In the genomic region with DNA sequence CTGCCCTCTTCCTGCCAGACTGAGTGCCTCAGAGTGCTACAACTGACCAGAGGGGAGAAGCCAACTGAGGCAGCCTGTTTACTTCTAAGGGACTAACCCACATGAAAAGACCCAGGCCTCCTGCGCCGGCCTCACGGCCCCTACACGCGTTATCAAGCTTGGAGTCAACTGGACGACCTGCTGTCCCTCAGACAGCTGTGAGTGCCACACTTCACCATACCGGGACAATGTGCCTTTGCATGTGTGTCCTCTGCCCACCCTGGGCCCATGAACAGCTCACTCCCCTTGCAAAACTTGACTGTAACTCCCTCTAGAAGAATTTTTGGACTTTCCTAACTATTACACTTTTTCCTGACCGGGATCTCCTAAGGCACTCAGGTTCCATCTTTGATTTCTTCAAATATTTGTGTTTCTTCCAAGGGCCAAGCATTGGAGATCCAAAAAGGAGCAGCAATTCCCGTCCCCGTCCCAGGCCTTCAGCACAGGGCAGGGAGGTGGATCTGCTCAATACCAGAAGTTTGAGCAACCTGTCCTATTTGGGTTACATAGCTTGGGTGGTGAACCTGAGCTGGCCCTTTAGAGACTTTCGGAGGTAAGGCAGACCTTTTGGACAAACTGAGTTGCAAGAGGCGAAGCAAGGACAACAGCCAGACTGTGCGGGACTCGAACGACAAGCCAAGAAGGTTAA, we compare ENCODE assay signal across 8 cellular contexts. TPM values are rescaled to one million over a fixed set of nuclear protein-coding genes. Genes with fewer than 3 reads are reported as not detected.
A peak's percentile ranks its signal among the peaks of the same experiment; 100 is the strongest.
DNase-seq lines count a peak whose midpoint lies in the region; ATAC-seq and TF ChIP-seq lines count a peak whose summit lies in the region.

No MANE protein-coding gene starts in this region.

- no peak overlapping the region for H3K27ac ChIP-seq in breast epithelium

- no peaks in the 10 kb centered on the region for H3K27me3 Mint-ChIP-seq in nephron (ENCODE audit: low read depth)

- no peaks in the 10 kb centered on the region for H3K27me3 ChIP-seq in breast epithelium

- TF ChIP-seq CTCF in breast epithelium (IDR thresholded peaks at IDR 0.05) (no peak), nephron (IDR thresholded peaks at IDR 0.05; ENCODE audit: unreplicated experiment in 3 of 3) (no peak)

- no peak for ATAC-seq in HG02610 (IDR thresholded peaks at IDR 0.05; ENCODE audit: unreplicated experiment)

- peak overlapping the region; percentile 93 to 96 (median 93) for H3K4me3 ChIP-seq in breast epithelium

- H3K4me1 ChIP-seq in ES-I3 (ENCODE audit: insufficient read depth, low read length) (no peaks in the 10 kb centered on the region), breast epithelium (peaks cover 6 to 9% of the 10 kb centered on the region in 2 donors)

- no peak for TF ChIP-seq POLR2A in breast epithelium (IDR thresholded peaks at IDR 0.05)

- peak; percentile 33 to 52 for DNase-seq in NOMO-1 (lab: John Stamatoyannopoulos, UW; ENCODE audit: unreplicated experiment in 2 of 2)
- no peak for DNase-seq in breast epithelium (ENCODE audit: low spot score in 2 of 2)
- DNase-seq in NCI-H1092 (lab: John Stamatoyannopoulos, UW), result no peak
- no peak for DNase-seq in NCI-H345 treated with DMSO at 0.1 percent for 48 hours (lab: John Stamatoyannopoulos, UW; ENCODE audit: unreplicated experiment)
- no peak for DNase-seq in dedifferentiated amniotic fluid mesenchymal stem cell (ENCODE audit: extremely low spot score)

- H3K9me3 Mint-ChIP-seq in nephron, result no peaks in the 10 kb centered on the region

- peaks cover 49% of the 10 kb centered on the region for H3K4me1 Mint-ChIP-seq in nephron

- H3K36me3 Mint-ChIP-seq in nephron (ENCODE audit: low read depth), result peaks cover 16% of the 10 kb centered on the region

- intact Hi-C loops in breast epithelium (cut with DNase I; ENCODE audit: low total_unique reads), result no loop called here

- H3K9me3 ChIP-seq in ES-I3 (ENCODE audit: control insufficient read depth, insufficient read depth, low read length) (peaks cover 6% of the 10 kb centered on the region), breast epithelium (no peaks in the 10 kb centered on the region)

- H3K36me3 ChIP-seq in ES-I3 (ENCODE audit: insufficient read depth, low read length) (peaks cover 10% of the 10 kb centered on the region), breast epithelium (no peaks in the 10 kb centered on the region)

- peak overlapping the region; percentile 94 to 96 (median 94) for H3K4me3 Mint-ChIP-seq in nephron

- peak overlapping the region; percentile 21 to 83 (median 25) for H3K27ac Mint-ChIP-seq in nephron

- peak overlapping the region; percentile 78; the same call in 1 of the 2 replicates for H3K9ac ChIP-seq in ES-I3 (ENCODE audit: low read depth, low read length)

RNA-seq across cellular contexts. Expression of gene NOP14, which starts 1.7 kb away (rescaled TPM):
- 10 to 100 TPM; 21.2 to 33.1 (median 23.4) TPM for total RNA-seq in breast epithelium

RNA-seq across cellular contexts. Expression of gene GRK4, which starts 1.8 kb away (rescaled TPM):
- total RNA-seq in breast epithelium, result 1 to 10 TPM; 3.8 to 6.9 (median 5.8) TPM

Comparison
In these comparisons a context has a peak if more than half of its experiments do, and no peak if none do; other contexts are left out.
1. DNase-seq: peak in NOMO-1 (2 of 2); none in breast epithelium (0 of 2), NCI-H1092 (single experiment), NCI-H345 treated with DMSO at 0.1 percent for 48 hours (single experiment) and dedifferentiated amniotic fluid mesenchymal stem cell (single experiment).